In genomic region chr2:168176402-168176801, GRCh38 we compare ENCODE assay signal across 21 cellular contexts.
DNase-seq lines count a peak whose midpoint lies in the region; ATAC-seq, FAIRE-seq and TF ChIP-seq lines count a peak whose summit lies in the region.
"Had no signal": no experiment of that assay in that cellular context is flagged by ENCODE, and none has a peak within 500 bp of the region (broad histone marks: within the 10 kb centered on the region; RNA-seq: fewer than 3 reads in every experiment).

No MANE protein-coding gene starts in this region.

- no peaks in the 10 kb centered on the region for H4K20me1 ChIP-seq in OCI-LY1 (ENCODE audit: insufficient read depth, low read length)

- no peaks in the 10 kb centered on the region for H3F3A ChIP-seq in OCI-LY1 (ENCODE audit: insufficient read depth, low read length)

- no peaks in the 10 kb centered on the region for H3K79me2 ChIP-seq in OCI-LY1 (ENCODE audit: insufficient read depth, low read length)

- no peak overlapping the region for H3K4me3 ChIP-seq in OCI-LY1 (ENCODE audit: low read depth, low read length, poor library complexity, severe bottlenecking)
- H3K4me3 ChIP-seq in naive thymus-derived CD4-positive, alpha-beta T cell (ENCODE audit: low read length) = no peak overlapping the region
- H3K4me3 ChIP-seq in small intestine (ENCODE audit: low read depth in 1 of 2, low read length in 2 of 2) = no peak overlapping the region
- H3K4me3 ChIP-seq: PC-9 had no signal

- H3K4me2 ChIP-seq in OCI-LY1 (ENCODE audit: low read length) = 0 out of 2 replicates have a peak overlapping the region, but pooled peaks have one; percentile 16
- H3K4me2 ChIP-seq: PC-9 had no signal

- DNase-seq in activated CD4-positive, alpha-beta memory T cell treated with anti-CD3 and anti-CD28 coated beads for 36 hours = no peak
- DNase-seq in activated CD4-positive, alpha-beta memory T cell treated with anti-CD3 and anti-CD28 coated beads, Interleukin-2, amount 10 ng/mL, durations not matched to agents 7 days and 5 days = no peak
- DNase-seq in CD4-positive, alpha-beta T cell = no peak
- DNase-seq in naive thymus-derived CD4-positive, alpha-beta T cell = no peak
- DNase-seq in GM20000 (ENCODE audit: low spot score) = no peak
- no peak for DNase-seq in H54 (ENCODE audit: insufficient read length, low spot score)
- DNase-seq in small intestine = no peak
- DNase-seq: 8988T, Calu3, DMS79 treated with DMSO at 0.1 percent for 48 hours, GDM1, HCEC 1CT, IMR-90, NCI-H1092, NCI-H1694 treated with DMSO at 0.1 percent for 48 hours, NCI-H345, NCI-H69, PC-9 had no signal

- no peak for ATAC-seq in CD4-positive, alpha-beta T cell (ENCODE audit: poor library complexity)
- ATAC-seq in naive thymus-derived CD4-positive, alpha-beta T cell = no peak

- H3K9me2 ChIP-seq in OCI-LY1 (ENCODE audit: low read depth, low read length) = no peaks in the 10 kb centered on the region

- peak overlapping the region; percentile 25 for H3K27ac Mint-ChIP-seq in activated CD4-positive, alpha-beta memory T cell treated with anti-CD3 and anti-CD28 coated beads for 36 hours
- no peak overlapping the region for H3K27ac Mint-ChIP-seq in activated CD4-positive, alpha-beta memory T cell treated with anti-CD3 and anti-CD28 coated beads, Interleukin-2, amount 10 ng/mL, durations not matched to agents 7 days and 5 days
- peak overlapping the region; percentile 23 for H3K27ac Mint-ChIP-seq in CD4-positive, alpha-beta T cell
- peak overlapping the region in 6 of 9 donors; percentile 7 to 80 (median 18) for H3K27ac Mint-ChIP-seq in naive thymus-derived CD4-positive, alpha-beta T cell

- intact Hi-C loops in activated CD4-positive, alpha-beta memory T cell treated with anti-CD3 and anti-CD28 coated beads for 36 hours (cut with micrococcal nuclease) = no loop called here
- intact Hi-C loops in CD4-positive, alpha-beta T cell (cut with DNase I, micrococcal nuclease) = no loop called here
- intact Hi-C loops in naive thymus-derived CD4-positive, alpha-beta T cell (cut with micrococcal nuclease) = no loop called here

- no peaks in the 10 kb centered on the region for H3K9me3 Mint-ChIP-seq in activated CD4-positive, alpha-beta memory T cell treated with anti-CD3 and anti-CD28 coated beads for 36 hours
- H3K9me3 Mint-ChIP-seq in activated CD4-positive, alpha-beta memory T cell treated with anti-CD3 and anti-CD28 coated beads, Interleukin-2, amount 10 ng/mL, durations not matched to agents 7 days and 5 days = no peaks in the 10 kb centered on the region
- H3K9me3 Mint-ChIP-seq in CD4-positive, alpha-beta T cell = no peaks in the 10 kb centered on the region
- no peaks in the 10 kb centered on the region for H3K9me3 Mint-ChIP-seq in naive thymus-derived CD4-positive, alpha-beta T cell

- no peak for TF ChIP-seq POLR2A in H54 (IDR thresholded peaks at IDR 0.05; ENCODE audit: low read depth, low read length)

- TF ChIP-seq CTCF in CD4-positive, alpha-beta T cell (IDR thresholded peaks at IDR 0.05) = no peak
- TF ChIP-seq CTCF in OCI-LY1 (IDR thresholded peaks at IDR 0.05; ENCODE audit: low read length) (no peak), GM20000 (IDR thresholded peaks at IDR 0.05; ENCODE audit: extremely low read depth, missing control alignments) (no peak)

- no peaks in the 10 kb centered on the region for H3K27me3 Mint-ChIP-seq in activated CD4-positive, alpha-beta memory T cell treated with anti-CD3 and anti-CD28 coated beads for 36 hours
- H3K27me3 Mint-ChIP-seq in activated CD4-positive, alpha-beta memory T cell treated with anti-CD3 and anti-CD28 coated beads, Interleukin-2, amount 10 ng/mL, durations not matched to agents 7 days and 5 days = no peaks in the 10 kb centered on the region
- H3K27me3 Mint-ChIP-seq in CD4-positive, alpha-beta T cell = no peaks in the 10 kb centered on the region
- H3K27me3 Mint-ChIP-seq in naive thymus-derived CD4-positive, alpha-beta T cell = no peaks in the 10 kb centered on the region

- peaks cover 27% of the 10 kb centered on the region for H3K36me3 Mint-ChIP-seq in activated CD4-positive, alpha-beta memory T cell treated with anti-CD3 and anti-CD28 coated beads for 36 hours
- peaks cover 25% of the 10 kb centered on the region for H3K36me3 Mint-ChIP-seq in activated CD4-positive, alpha-beta memory T cell treated with anti-CD3 and anti-CD28 coated beads, Interleukin-2, amount 10 ng/mL, durations not matched to agents 7 days and 5 days (ENCODE audit: low read depth)
- H3K36me3 Mint-ChIP-seq in CD4-positive, alpha-beta T cell (ENCODE audit: low read depth) = peaks cover 33% of the 10 kb centered on the region
- peaks cover 0 to 41% (median 21%) of the 10 kb centered on the region in 5 donors for H3K36me3 Mint-ChIP-seq in naive thymus-derived CD4-positive, alpha-beta T cell

- peaks cover 36% of the 10 kb centered on the region for H3K4me1 ChIP-seq in OCI-LY1 (ENCODE audit: insufficient read depth, low read length, severe bottlenecking)
- H3K4me1 ChIP-seq in naive thymus-derived CD4-positive, alpha-beta T cell (ENCODE audit: control insufficient read depth in 2 of 2, insufficient read depth in 2 of 2, low read length in 2 of 2) = peaks cover 13 to 27% of the 10 kb centered on the region in 2 donors
- peaks cover 3 to 4% of the 10 kb centered on the region in 2 donors for H3K4me1 ChIP-seq in small intestine (ENCODE audit: control insufficient read depth in 2 of 2, insufficient read depth in 1 of 2, low read depth in 1 of 2, low read length in 1 of 2)

- H3K4me3 Mint-ChIP-seq in activated CD4-positive, alpha-beta memory T cell treated with anti-CD3 and anti-CD28 coated beads for 36 hours = no peak overlapping the region
- H3K4me3 Mint-ChIP-seq in activated CD4-positive, alpha-beta memory T cell treated with anti-CD3 and anti-CD28 coated beads, Interleukin-2, amount 10 ng/mL, durations not matched to agents 7 days and 5 days = no peak overlapping the region
- no peak overlapping the region for H3K4me3 Mint-ChIP-seq in CD4-positive, alpha-beta T cell
- peak overlapping the region in 4 of 10 donors; percentile 9 to 34 (median 13) for H3K4me3 Mint-ChIP-seq in naive thymus-derived CD4-positive, alpha-beta T cell

- 76 to 88% (median 83%) methylated on average over 3 of the region's 3 CpGs for WGBS in small intestine, 3 donors

- H3K9me3 ChIP-seq in CD4-positive, alpha-beta T cell (ENCODE audit: control insufficient read depth, low read length) = no peaks in the 10 kb centered on the region
- H3K9me3 ChIP-seq in OCI-LY1 (ENCODE audit: low read length) (no peaks in the 10 kb centered on the region), small intestine (ENCODE audit: control insufficient read depth, low read depth) (no peaks in the 10 kb centered on the region)
- no peaks in the 10 kb centered on the region for H3K9me3 ChIP-seq in naive thymus-derived CD4-positive, alpha-beta T cell (ENCODE audit: control insufficient read depth in 2 of 3, low read length in 3 of 3)

- POLR2A ChIA-PET in activated CD4-positive, alpha-beta memory T cell treated with anti-CD3 and anti-CD28 coated beads for 36 hours (lab: Charles Lee) = no interaction called here
- POLR2A ChIA-PET in activated CD4-positive, alpha-beta memory T cell treated with anti-CD3 and anti-CD28 coated beads, Interleukin-2, amount 10 ng/mL, durations not matched to agents 7 days and 5 days (lab: Charles Lee) = interaction anchor here (1.3 to 1.8 kb wide), 2 partner anchors 19 to 71 kb away, joined by 3 to 11 read pairs; partner anchors contain the start of gene STK39
- POLR2A ChIA-PET in CD4-positive, alpha-beta T cell (lab: Charles Lee) = interaction anchor here (1.3 kb wide), 1 partner anchor 69 kb away, joined by 3 read pairs; no protein-coding TSS in a partner anchor
- POLR2A ChIA-PET in naive thymus-derived CD4-positive, alpha-beta T cell (lab: Charles Lee) = no interaction called here

- no peak for FAIRE-seq in H54 (lab: Jason Lieb, UNC)
- FAIRE-seq in small intestine (lab: Jason Lieb, UNC) = no peak
- FAIRE-seq: GM12892 had no signal

- H3K9ac ChIP-seq in OCI-LY1 (ENCODE audit: low read length) = no peak overlapping the region

- CTCF ChIA-PET in activated CD4-positive, alpha-beta memory T cell treated with anti-CD3 and anti-CD28 coated beads for 36 hours (lab: Charles Lee) = interaction anchor here (0.6 to 2.1 kb wide), 3 partner anchors 13 to 57 kb away, joined by 3 to 8 read pairs (median 4); no protein-coding TSS in a partner anchor
- CTCF ChIA-PET in activated CD4-positive, alpha-beta memory T cell treated with anti-CD3 and anti-CD28 coated beads, Interleukin-2, amount 10 ng/mL, durations not matched to agents 7 days and 5 days (lab: Charles Lee) = interaction anchor here (1.1 to 1.6 kb wide), 3 partner anchors 19 to 59 kb away, joined by 4 to 6 read pairs (median 4); no protein-coding TSS in a partner anchor
- CTCF ChIA-PET in CD4-positive, alpha-beta T cell (lab: Charles Lee) = interaction anchor here (1.1 kb wide), 1 partner anchor 16 kb away, joined by 3 read pairs; no protein-coding TSS in a partner anchor
- CTCF ChIA-PET in naive thymus-derived CD4-positive, alpha-beta T cell (lab: Charles Lee) = no interaction called here

- H3K27ac ChIP-seq in CD4-positive, alpha-beta T cell (ENCODE audit: low read depth, low read length) = no peak overlapping the region
- H3K27ac ChIP-seq in OCI-LY1 (ENCODE audit: low read depth, low read length, poor library complexity, severe bottlenecking) (no peak overlapping the region), small intestine (ENCODE audit: low read depth in 1 of 2, low read length in 1 of 2) (no peak overlapping the region)
- no peak overlapping the region for H3K27ac ChIP-seq in naive thymus-derived CD4-positive, alpha-beta T cell (ENCODE audit: low read depth, low read length)
- H3K27ac ChIP-seq: C4-2B, PC-9 had no signal

- H3K27me3 ChIP-seq in CD4-positive, alpha-beta T cell (ENCODE audit: control insufficient read depth, insufficient read depth, low read length) = no peaks in the 10 kb centered on the region
- H3K27me3 ChIP-seq in OCI-LY1 (ENCODE audit: insufficient read depth, low read length) (no peaks in the 10 kb centered on the region), small intestine (ENCODE audit: control insufficient read depth in 2 of 2, insufficient read depth in 2 of 2, low read length in 2 of 2) (no peaks in the 10 kb centered on the region)
- no peaks in the 10 kb centered on the region for H3K27me3 ChIP-seq in naive thymus-derived CD4-positive, alpha-beta T cell (ENCODE audit: control insufficient read depth in 2 of 2, insufficient read depth in 2 of 2, low read length in 2 of 2)

- no peak overlapping the region for H2AFZ ChIP-seq in OCI-LY1 (ENCODE audit: low read length)
- H2AFZ ChIP-seq: PC-9 had no signal

- peaks cover 46% of the 10 kb centered on the region for H3K4me1 Mint-ChIP-seq in activated CD4-positive, alpha-beta memory T cell treated with anti-CD3 and anti-CD28 coated beads for 36 hours (ENCODE audit: low read depth)
- H3K4me1 Mint-ChIP-seq in activated CD4-positive, alpha-beta memory T cell treated with anti-CD3 and anti-CD28 coated beads, Interleukin-2, amount 10 ng/mL, durations not matched to agents 7 days and 5 days = peaks cover 54% of the 10 kb centered on the region
- peaks cover 50% of the 10 kb centered on the region for H3K4me1 Mint-ChIP-seq in CD4-positive, alpha-beta T cell (ENCODE audit: low read depth)
- peaks cover 33 to 55% (median 46%) of the 10 kb centered on the region in 7 donors for H3K4me1 Mint-ChIP-seq in naive thymus-derived CD4-positive, alpha-beta T cell

- peaks cover 25% of the 10 kb centered on the region; the same call in 1 of the 2 replicates for H3K36me3 ChIP-seq in OCI-LY1 (ENCODE audit: insufficient read depth, low read length)
- H3K36me3 ChIP-seq in naive thymus-derived CD4-positive, alpha-beta T cell (ENCODE audit: control insufficient read depth in 2 of 3, insufficient read depth in 3 of 3, low read length in 3 of 3) = no peaks in the 10 kb centered on the region
- H3K36me3 ChIP-seq in small intestine (ENCODE audit: control insufficient read depth in 2 of 2, insufficient read depth in 2 of 2, low read length in 2 of 2) = peaks cover 3% of the 10 kb centered on the region in 2 donors

Comparison
In these comparisons a context has a peak if more than half of its experiments do, and no peak if none do; other contexts are left out.
1. POLR2A ChIA-PET loops: an anchor here in activated CD4-positive, alpha-beta memory T cell treated with anti-CD3 and anti-CD28 coated beads, Interleukin-2, amount 10 ng/mL, durations not matched to agents 7 days and 5 days (1.3 to 1.8 kb wide) and CD4-positive, alpha-beta T cell (1.3 kb wide); none called in activated CD4-positive, alpha-beta memory T cell treated with anti-CD3 and anti-CD28 coated beads for 36 hours and naive thymus-derived CD4-positive, alpha-beta T cell.